ENCODE assay signal across 24 cellular contexts in genomic region chr20:14526891-14527290, GRCh38.
"Had no signal": no experiment of that assay in that cellular context is flagged by ENCODE, and none has a peak within 500 bp of the region (broad histone marks: within the 10 kb centered on the region; RNA-seq: fewer than 3 reads in every experiment).

No MANE protein-coding gene starts in this region.

- H2AFZ ChIP-seq: neural progenitor cell had no signal

- H3K9ac ChIP-seq: neural progenitor cell had no signal

- H3K27ac Mint-ChIP-seq: mesothelial cell of epicardium; naive B cell; natural killer cell; nephron progenitor cell; neural progenitor cell; progenitor cell of endocrine pancreas; stimulated activated memory B cell treated with anti-CD40 and anti-IgM and Interleukin-4, amounts not matched to agents 10 μg/mL and 1 μg/mL and 100 μg/mL, for 72 hours; stimulated activated naive CD8-positive, alpha-beta T cell treated with anti-CD3 and anti-CD28 coated beads, Interleukin-15, amount 100 ng/mL, for 72 hours; type B pancreatic cell had no signal

- H3K9me3 Mint-ChIP-seq: nephron progenitor cell; neural progenitor cell; stimulated activated memory B cell treated with anti-CD40 and anti-IgM and Interleukin-4, amounts not matched to agents 10 μg/mL and 1 μg/mL and 100 μg/mL, for 72 hours had no signal

- H3K4me3 ChIP-seq: left ventricle myocardium inferior, lung, neural progenitor cell, ovary, right atrium auricular region, right lobe of liver, smooth muscle cell, tibial nerve, uterus had no signal

- H3K27ac ChIP-seq: left ventricle myocardium inferior, neural progenitor cell, ovary, right atrium auricular region, right lobe of liver, tibial nerve, uterus had no signal

- H3K36me3 Mint-ChIP-seq: mesothelial cell of epicardium; naive B cell; neural progenitor cell; stimulated activated memory B cell treated with anti-CD40 and anti-IgM and Interleukin-4, amounts not matched to agents 10 μg/mL and 1 μg/mL and 100 μg/mL, for 72 hours; type B pancreatic cell had no signal

- H3K27me3 ChIP-seq: neural progenitor cell, ovary, right atrium auricular region, right lobe of liver, tibial nerve, uterus had no signal

- H3K4me2 ChIP-seq: neural progenitor cell, smooth muscle cell had no signal

- H3K4me3 Mint-ChIP-seq: mesothelial cell of epicardium; natural killer cell; nephron progenitor cell; neural progenitor cell; stimulated activated memory B cell treated with anti-CD40 and anti-IgM and Interleukin-4, amounts not matched to agents 10 μg/mL and 1 μg/mL and 100 μg/mL, for 72 hours; stimulated activated naive CD8-positive, alpha-beta T cell treated with anti-CD3 and anti-CD28 coated beads, Interleukin-15, amount 100 ng/mL, for 72 hours; type B pancreatic cell had no signal

- H3K36me3 ChIP-seq: left ventricle myocardium inferior, neural progenitor cell, ovary, right atrium auricular region, right lobe of liver, tibial nerve, uterus had no signal

- H3K4me1 Mint-ChIP-seq: naive B cell; natural killer cell; nephron progenitor cell; neural progenitor cell; stimulated activated memory B cell treated with anti-CD40 and anti-IgM and Interleukin-4, amounts not matched to agents 10 μg/mL and 1 μg/mL and 100 μg/mL, for 72 hours; stimulated activated naive CD8-positive, alpha-beta T cell treated with anti-CD3 and anti-CD28 coated beads, Interleukin-15, amount 100 ng/mL, for 72 hours had no signal

- H3K4me1 ChIP-seq: left ventricle myocardium inferior, neural progenitor cell, right atrium auricular region, right lobe of liver, tibial nerve, uterus had no signal

- DNase-seq: islet precursor cell; left ventricle myocardium inferior; mesendoderm; naive B cell; natural killer cell; nephron progenitor cell; ovary; right lobe of liver; stimulated activated CD4-positive, alpha-beta T cell treated with anti-CD3 and anti-CD28 coated beads, Interleukin-1b, Interleukin-23, amount 100 ng/mL, for 48 hours; stimulated activated CD4-positive, alpha-beta T cell treated with anti-CD3 and anti-CD28 coated beads, Interleukin-2, amount 100 ng/mL, for 48 hours; stimulated activated CD4-positive, alpha-beta T cell treated with anti-CD3 and anti-CD28 coated beads, Interleukin-4, amount 100 ng/mL, for 4 hours; stimulated activated CD8-positive, alpha-beta memory T cell treated with anti-CD3 and anti-CD28 coated beads, Interleukin-4, amount 100 ng/mL, for 48 hours; stimulated activated naive CD4-positive, alpha-beta T cell treated with Interleukin-2 at 50 U/mL for 16 hours; stimulated activated naive CD8-positive, alpha-beta T cell treated with anti-CD3 and anti-CD28 coated beads, Interleukin-15, amount 100 ng/mL, for 72 hours; uterus had no signal

- H3K9me3 ChIP-seq: left ventricle myocardium inferior, ovary, right atrium auricular region, right lobe of liver, tibial nerve, uterus had no signal

- H3K27me3 Mint-ChIP-seq: naive B cell; progenitor cell of endocrine pancreas; stimulated activated memory B cell treated with anti-CD40 and anti-IgM and Interleukin-4, amounts not matched to agents 10 μg/mL and 1 μg/mL and 100 μg/mL, for 72 hours; stimulated activated naive CD8-positive, alpha-beta T cell treated with anti-CD3 and anti-CD28 coated beads, Interleukin-15, amount 100 ng/mL, for 72 hours; type B pancreatic cell had no signal

- ATAC-seq: natural killer cell; right lobe of liver; stimulated activated memory B cell treated with anti-CD40 and anti-IgM and Interleukin-4, amounts not matched to agents 10 μg/mL and 1 μg/mL and 100 μg/mL, for 72 hours; stimulated activated naive CD8-positive, alpha-beta T cell treated with anti-CD3 and anti-CD28 coated beads, Interleukin-15, amount 100 ng/mL, for 72 hours had no signal
